30 cellular contexts compared by ENCODE assay signal in the genomic region with DNA sequence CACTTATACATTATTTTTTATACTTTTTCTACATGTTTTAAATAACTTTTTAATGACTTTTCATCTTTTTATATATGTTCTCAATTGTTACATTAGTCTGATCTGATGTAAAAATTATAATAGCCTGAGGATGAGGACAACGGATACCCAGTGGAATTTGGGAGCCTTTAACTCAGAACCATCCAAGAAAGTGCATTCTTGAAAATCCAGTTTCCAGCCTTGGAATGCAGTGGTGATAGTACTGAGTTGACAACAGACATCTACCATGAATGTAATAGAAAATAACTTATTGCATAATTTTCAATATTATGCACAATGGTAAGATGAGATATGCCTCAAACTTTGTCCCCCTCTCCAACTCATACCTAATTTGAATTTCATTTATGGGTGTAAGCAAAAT.
"Had no signal": no experiment of that assay in that cellular context is flagged by ENCODE, and none has a peak within 500 bp of the region (broad histone marks: within the 10 kb centered on the region; RNA-seq: fewer than 3 reads in every experiment).

No MANE protein-coding gene starts in this region.

- H3K27me3 Mint-ChIP-seq: activated B cell treated with CpG ODN at 0.5 μM for 24 hours; activated CD4-positive, alpha-beta memory T cell treated with anti-CD3 and anti-CD28 coated beads, Interleukin-2, amount 10 ng/mL, durations not matched to agents 7 days and 5 days; activated CD8-positive, alpha-beta memory T cell treated with anti-CD3 and anti-CD28 coated beads, Interleukin-2, amount 10 ng/mL, durations not matched to agents 7 days and 5 days; activated naive CD4-positive, alpha-beta T cell treated with anti-CD3 and anti-CD28 coated beads, Interleukin-2, amount 50 U/mL, for 24 hours; activated naive CD8-positive, alpha-beta T cell treated with anti-CD3 and anti-CD28 coated beads, Interleukin-2, amount 10 ng/mL, durations not matched to agents 7 days and 5 days; brain had no signal

- ATAC-seq: activated CD8-positive, alpha-beta memory T cell treated with anti-CD3 and anti-CD28 coated beads, Interleukin-2, amount 10 ng/mL, durations not matched to agents 7 days and 5 days had no signal

- DNase-seq: activated B cell treated with CpG ODN at 0.5 μM for 24 hours; activated CD4-positive, alpha-beta memory T cell treated with anti-CD3 and anti-CD28 coated beads, Interleukin-2, amount 10 ng/mL, durations not matched to agents 7 days and 5 days; activated CD4-positive, alpha-beta T cell treated with anti-CD3 and anti-CD28 coated beads for 4 hours; activated CD4-positive, CD25-positive, alpha-beta regulatory T cell treated with anti-CD3 and anti-CD28 coated beads, Interleukin-2, amount 50 U/mL, for 72 hours; activated CD8-positive, alpha-beta memory T cell treated with anti-CD3 and anti-CD28 coated beads for 24 hours; activated CD8-positive, alpha-beta memory T cell treated with anti-CD3 and anti-CD28 coated beads, Interleukin-2, amount 10 ng/mL, durations not matched to agents 7 days and 5 days; activated CD8-positive, alpha-beta memory T cell treated with anti-CD3 and anti-CD28 coated beads, Interleukin-2, amount 50 U/mL, for 48 hours; activated effector memory CD4-positive, alpha-beta T cell treated with anti-CD3 and anti-CD28 coated beads, Interleukin-2, amount 50 U/mL, for 16 hours; activated naive CD4-positive, alpha-beta T cell; activated naive CD8-positive, alpha-beta T cell treated with anti-CD3 and anti-CD28 coated beads, Interleukin-2, amount 10 ng/mL, durations not matched to agents 7 days and 5 days; activated T-cell treated with anti-CD3 and anti-CD28 coated beads, Interleukin-2, amount 50 U/mL, for 48 hours; adrenal gland; central memory CD4-positive, alpha-beta T cell; MM.1S; MV-4-11; NCI-H1092; NCI-H1436 treated with DMSO at 0.1 percent for 48 hours; NCI-H1694 treated with DMSO at 0.1 percent for 48 hours; NCI-H2029; NCI-H345; NCI-H524 treated with DMSO at 0.1 percent for 48 hours; SHP77; SK-N-SH had no signal

- H3K27me3 ChIP-seq: adrenal gland, SJSA1 had no signal

- H3K4me1 Mint-ChIP-seq: activated B cell treated with CpG ODN at 0.5 μM for 24 hours; activated CD4-positive, alpha-beta memory T cell treated with anti-CD3 and anti-CD28 coated beads, Interleukin-2, amount 10 ng/mL, durations not matched to agents 7 days and 5 days; activated CD8-positive, alpha-beta memory T cell treated with anti-CD3 and anti-CD28 coated beads, Interleukin-2, amount 10 ng/mL, durations not matched to agents 7 days and 5 days; activated naive CD4-positive, alpha-beta T cell treated with anti-CD3 and anti-CD28 coated beads, Interleukin-2, amount 50 U/mL, for 24 hours; activated naive CD8-positive, alpha-beta T cell treated with anti-CD3 and anti-CD28 coated beads, Interleukin-2, amount 10 ng/mL, durations not matched to agents 7 days and 5 days; brain had no signal

- H3K4me1 ChIP-seq: adrenal gland, SJSA1 had no signal

- H3K4me2 ChIP-seq: KMS-11, SK-N-SH had no signal

- H3K9me3 Mint-ChIP-seq: activated CD4-positive, alpha-beta memory T cell treated with anti-CD3 and anti-CD28 coated beads, Interleukin-2, amount 10 ng/mL, durations not matched to agents 7 days and 5 days; activated naive CD4-positive, alpha-beta T cell treated with anti-CD3 and anti-CD28 coated beads, Interleukin-2, amount 50 U/mL, for 24 hours; T-helper 1 cell treated with Interleukin-12 subunit alpha and Interleukin-12 subunit beta and Interleukin-4 antibody, amounts not matched to agents 30 μg/mL and 1 μg/mL, for 36 hours; T-helper 2 cell treated with Interferon-gamma antibody and Interleukin-4, amounts not matched to agents 5 μg/mL and 100 μg/mL, for 36 hours had no signal

- H3K9ac ChIP-seq: KMS-11, SK-N-SH had no signal

- H3K4me3 ChIP-seq: adrenal gland, SJSA1 had no signal

- H3K9me3 ChIP-seq: adrenal gland, SJSA1, SK-N-SH had no signal

- H3K36me3 ChIP-seq: adrenal gland, SJSA1 had no signal

- H3K4me3 Mint-ChIP-seq: activated B cell treated with CpG ODN at 0.5 μM for 24 hours; activated CD4-positive, alpha-beta memory T cell treated with anti-CD3 and anti-CD28 coated beads, Interleukin-2, amount 10 ng/mL, durations not matched to agents 7 days and 5 days; activated CD8-positive, alpha-beta memory T cell treated with anti-CD3 and anti-CD28 coated beads, Interleukin-2, amount 10 ng/mL, durations not matched to agents 7 days and 5 days; activated naive CD4-positive, alpha-beta T cell treated with anti-CD3 and anti-CD28 coated beads, Interleukin-2, amount 50 U/mL, for 24 hours; activated naive CD8-positive, alpha-beta T cell treated with anti-CD3 and anti-CD28 coated beads, Interleukin-2, amount 10 ng/mL, durations not matched to agents 7 days and 5 days; brain; T-helper 1 cell treated with Interleukin-12 subunit alpha and Interleukin-12 subunit beta and Interleukin-4 antibody, amounts not matched to agents 30 μg/mL and 1 μg/mL, for 36 hours; T-helper 2 cell treated with Interferon-gamma antibody and Interleukin-4, amounts not matched to agents 5 μg/mL and 100 μg/mL, for 36 hours had no signal

- H3K27ac ChIP-seq: adrenal gland, KMS-11, SJSA1 had no signal

- H3K27ac Mint-ChIP-seq: activated B cell treated with CpG ODN at 0.5 μM for 24 hours; activated CD4-positive, alpha-beta memory T cell treated with anti-CD3 and anti-CD28 coated beads, Interleukin-2, amount 10 ng/mL, durations not matched to agents 7 days and 5 days; activated CD8-positive, alpha-beta memory T cell treated with anti-CD3 and anti-CD28 coated beads, Interleukin-2, amount 10 ng/mL, durations not matched to agents 7 days and 5 days; activated naive CD4-positive, alpha-beta T cell treated with anti-CD3 and anti-CD28 coated beads, Interleukin-2, amount 50 U/mL, for 24 hours; activated naive CD8-positive, alpha-beta T cell treated with anti-CD3 and anti-CD28 coated beads, Interleukin-2, amount 10 ng/mL, durations not matched to agents 7 days and 5 days; brain; T-helper 1 cell treated with Interleukin-12 subunit alpha and Interleukin-12 subunit beta and Interleukin-4 antibody, amounts not matched to agents 30 μg/mL and 1 μg/mL, for 36 hours; T-helper 2 cell treated with Interferon-gamma antibody and Interleukin-4, amounts not matched to agents 5 μg/mL and 100 μg/mL, for 36 hours had no signal

- FAIRE-seq: bronchial epithelial cell had no signal
